Comparison of ENCODE assay signal across 32 cellular contexts in genomic region chr16:50722960-50723359, GRCh38. TPM values are rescaled to one million over a fixed set of nuclear protein-coding genes. Genes with fewer than 3 reads are reported as not detected.
"Had no signal": no experiment of that assay in that cellular context is flagged by ENCODE, and none has a peak within 500 bp of the region (broad histone marks: within the 10 kb centered on the region; RNA-seq: fewer than 3 reads in every experiment).

No MANE protein-coding gene starts in this region.

- H3K9me3 ChIP-seq: colonic mucosa, ovary, prostate gland, uterus had no signal

- H3K36me3 Mint-ChIP-seq: type B pancreatic cell had no signal

- H3K27me3 Mint-ChIP-seq: stimulated activated memory B cell treated with anti-CD40 and anti-IgM and Interleukin-4, amounts not matched to agents 10 μg/mL and 1 μg/mL and 100 μg/mL, for 72 hours; stimulated activated naive CD8-positive, alpha-beta T cell treated with anti-CD3 and anti-CD28 coated beads, Interleukin-15, amount 100 ng/mL, for 72 hours; type B pancreatic cell had no signal

- H3K36me3 ChIP-seq: colonic mucosa, ovary, prostate gland, uterus had no signal

- H3K27me3 ChIP-seq: colonic mucosa, ovary, uterus had no signal

- H3K4me3 Mint-ChIP-seq: stimulated activated memory B cell treated with anti-CD40 and anti-IgM and Interleukin-4, amounts not matched to agents 10 μg/mL and 1 μg/mL and 100 μg/mL, for 72 hours; stimulated activated naive CD8-positive, alpha-beta T cell treated with anti-CD3 and anti-CD28 coated beads, Interleukin-15, amount 100 ng/mL, for 72 hours; type B pancreatic cell had no signal

- H3K27ac Mint-ChIP-seq: stimulated activated memory B cell treated with anti-CD40 and anti-IgM and Interleukin-4, amounts not matched to agents 10 μg/mL and 1 μg/mL and 100 μg/mL, for 72 hours; type B pancreatic cell had no signal

- H3K4me1 ChIP-seq: colonic mucosa, prostate gland, uterus had no signal

- ATAC-seq: esophagus mucosa; left colon; sciatic nerve; stimulated activated memory B cell treated with anti-CD40 and anti-IgM and Interleukin-4, amounts not matched to agents 10 μg/mL and 1 μg/mL and 100 μg/mL, for 72 hours; stimulated activated naive CD8-positive, alpha-beta T cell treated with anti-CD3 and anti-CD28 coated beads, Interleukin-15, amount 100 ng/mL, for 72 hours had no signal

- H3K27ac ChIP-seq: colonic mucosa, ovary, prostate gland, uterus had no signal

- H3K4me3 ChIP-seq: colonic mucosa, ovary, prostate gland, skin epidermis, uterus had no signal

- DNase-seq: activated CD4-positive, alpha-beta T cell treated with anti-CD3 and anti-CD28 coated beads, Interleukin-2, amount 50 U/mL, for 1 hour; activated CD4-positive, CD25-positive, alpha-beta regulatory T cell treated with anti-CD3 and anti-CD28 coated beads, Interleukin-2, amount 50 U/mL, for 72 hours; activated CD8-positive, alpha-beta memory T cell treated with anti-CD3 and anti-CD28 coated beads, Interleukin-2, amount 50 U/mL, for 4 hours; activated effector memory CD4-positive, alpha-beta T cell treated with Interleukin-2 at 50 U/mL for 16 hours; activated naive CD4-positive, alpha-beta T cell treated with Interleukin-2 at 50 U/mL for 16 hours; activated T-cell treated with anti-CD3 and anti-CD28 coated beads, Interleukin-2, amount 50 U/mL, for 1 hour; amygdala; colonic mucosa; effector CD8-positive, alpha-beta T cell; foreskin fibroblast; head of caudate nucleus; hippocampal formation; kidney; left colon; mammary epithelial cell; ovary; retina; stimulated activated CD4-positive, alpha-beta T cell treated with anti-CD3 and anti-CD28 coated beads, Interleukin-12 subunit alpha, Interleukin-12 subunit beta, amount 100 ng/mL, for 4 hours; stimulated activated CD4-positive, alpha-beta T cell treated with anti-CD3 and anti-CD28 coated beads, Interleukin-4, amount 100 ng/mL, for 1 hour; stimulated activated naive CD8-positive, alpha-beta T cell treated with anti-CD3 and anti-CD28 coated beads, Interleukin-15, amount 100 ng/mL, for 72 hours; substantia nigra; T-helper 2 cell; uterus had no signal

RNA-seq across cellular contexts. Expression of gene NOD2, which starts 29.6 kb away (rescaled TPM):
- polyA plus RNA-seq: neural cell had no signal

RNA-seq across cellular contexts. Expression of gene SNX20, which starts 41.8 kb away (rescaled TPM):
- total RNA-seq: bronchial epithelial cell, endothelial cell of umbilical vein, mammary epithelial cell had no signal
- polyA plus RNA-seq: endothelial cell of umbilical vein, mammary epithelial cell, neural cell had no signal
